In genomic region chr15:70698991-70699390, GRCh38 we compare ENCODE assay signal across 15 cellular contexts.
A peak's percentile ranks its signal among the peaks of the same experiment; 100 is the strongest.
DNase-seq lines count a peak whose midpoint lies in the region; ATAC-seq, FAIRE-seq and TF ChIP-seq lines count a peak whose summit lies in the region.
"Had no signal": no experiment of that assay in that cellular context is flagged by ENCODE, and none has a peak within 500 bp of the region (broad histone marks: within the 10 kb centered on the region; RNA-seq: fewer than 3 reads in every experiment).

No MANE protein-coding gene starts in this region.

- peak; percentile 81 for FAIRE-seq in RCC 7860 (lab: Jason Lieb, UNC)
- no peak for FAIRE-seq in kidney (lab: Jason Lieb, UNC)

- no peaks in the 10 kb centered on the region for H3K9me3 Mint-ChIP-seq in activated T-cell treated with anti-CD3 and anti-CD28 coated beads, Interleukin-2, amount 50 U/mL, for 24 hours

- H3K9ac ChIP-seq in kidney (ENCODE audit: low read length in 2 of 2), result peak overlapping the region in 1 of 2 donors; percentile 66

- H3K27me3 ChIP-seq in ACC112 (ENCODE audit: insufficient read depth, low read length) (no peaks in the 10 kb centered on the region), gastrocnemius medialis (no peaks in the 10 kb centered on the region), Peyer's patch (no peaks in the 10 kb centered on the region)

- H3K36me3 ChIP-seq in ACC112 (ENCODE audit: insufficient read depth, low read length) (0 out of 2 replicates have a peak, but pooled peaks cover 11% of the 10 kb centered on the region), kidney (ENCODE audit: control insufficient read depth in 1 of 2, insufficient read depth in 2 of 2, low read length in 2 of 2) (no peaks in the 10 kb centered on the region), gastrocnemius medialis (no peaks in the 10 kb centered on the region), Peyer's patch (peaks cover 0 to 4% (median 0%) of the 10 kb centered on the region in 3 donors)
- H3K36me3 ChIP-seq: WERI-Rb-1 had no signal

- intact Hi-C loops in kidney (cut with DNase I), result no loop called here
- intact Hi-C loops in gastrocnemius medialis (cut with DNase I; ENCODE audit: low total_unique reads), result no loop called here

- no peaks in the 10 kb centered on the region for H3K9me3 ChIP-seq in kidney (ENCODE audit: control insufficient read depth in 1 of 2, low read length in 2 of 2)
- H3K9me3 ChIP-seq in gastrocnemius medialis, result no peaks in the 10 kb centered on the region
- no peaks in the 10 kb centered on the region for H3K9me3 ChIP-seq in Peyer's patch

- H3K27ac ChIP-seq in ACC112 (ENCODE audit: low read depth, low read length), result 0 out of 2 replicates have a peak overlapping the region, but pooled peaks have one; percentile 33
- peak overlapping the region; percentile 15 to 29 for H3K27ac ChIP-seq in kidney (ENCODE audit: low read depth in 2 of 2, low read length in 2 of 2)
- H3K27ac ChIP-seq in gastrocnemius medialis, result peak overlapping the region; percentile 79 to 92 (median 88)
- peak overlapping the region in 1 of 4 donors; percentile 5 for H3K27ac ChIP-seq in Peyer's patch
- H3K27ac ChIP-seq: WERI-Rb-1 had no signal

- TF ChIP-seq POLR2A in gastrocnemius medialis (IDR thresholded peaks at IDR 0.05), result no peak
- TF ChIP-seq POLR2A in Peyer's patch (IDR thresholded peaks at IDR 0.05), result no peak

- H3K27ac Mint-ChIP-seq in activated T-cell treated with anti-CD3 and anti-CD28 coated beads, Interleukin-2, amount 50 U/mL, for 24 hours, result no peak overlapping the region

- no peak overlapping the region for H2AFZ ChIP-seq in ACC112 (ENCODE audit: low read length, unreplicated experiment)

- H3K4me3 Mint-ChIP-seq in activated T-cell treated with anti-CD3 and anti-CD28 coated beads, Interleukin-2, amount 50 U/mL, for 24 hours, result no peak overlapping the region

- H3K27me3 Mint-ChIP-seq in activated T-cell treated with anti-CD3 and anti-CD28 coated beads, Interleukin-2, amount 50 U/mL, for 24 hours, result peaks cover 25% of the 10 kb centered on the region

- ATAC-seq in gastrocnemius medialis, result no peak

- DNase-seq in RCC 7860 (ENCODE audit: low spot score) (peak; percentile 31), kidney (no peak), gastrocnemius medialis (no peak), Peyer's patch (no peak), mesenteric fat pad (ENCODE audit: low spot score) (no peak)
- no peak for DNase-seq in activated naive CD4-positive, alpha-beta T cell treated with anti-CD3 and anti-CD28 coated beads, Interleukin-2, amount 50 U/mL, for 16 hours
- no peak for DNase-seq in activated T-cell treated with anti-CD3 and anti-CD28 coated beads, Interleukin-2, amount 50 U/mL, for 24 hours
- DNase-seq: activated effector memory CD4-positive, alpha-beta T cell treated with Interleukin-2 at 50 U/mL for 16 hours; effector CD8-positive, alpha-beta T cell; midbrain; NCI-H187; NCI-H524; stimulated activated CD4-positive, alpha-beta T cell treated with anti-CD3 and anti-CD28 coated beads, Interleukin-15, amount 100 ng/mL, for 24 hours; WERI-Rb-1 had no signal

- H3K36me3 Mint-ChIP-seq in activated T-cell treated with anti-CD3 and anti-CD28 coated beads, Interleukin-2, amount 50 U/mL, for 24 hours (ENCODE audit: low read depth), result no peaks in the 10 kb centered on the region

- no peak for TF ChIP-seq CTCF in kidney (IDR thresholded peaks at IDR 0.05; ENCODE audit: borderline replicate concordance, extremely low read depth, insufficient read depth)
- TF ChIP-seq CTCF in gastrocnemius medialis (IDR thresholded peaks at IDR 0.05 in 4 of 5, conservative IDR thresholded peaks at IDR 0.05 in 1 of 5), result no peak
- no peak for TF ChIP-seq CTCF in Peyer's patch (IDR thresholded peaks at IDR 0.05)

- H3K4me3 ChIP-seq in ACC112 (ENCODE audit: low read depth, low read length) (0 out of 2 replicates have a peak overlapping the region, but pooled peaks have one; percentile 0), kidney (ENCODE audit: low read length in 2 of 2) (peak overlapping the region in 1 of 2 donors; percentile 52), gastrocnemius medialis (peak overlapping the region in 1 of 4 donors; percentile 3), Peyer's patch (no peak overlapping the region)

- H3K4me1 ChIP-seq in ACC112 (ENCODE audit: control insufficient read depth, insufficient read depth, low read length, unreplicated experiment) (peaks cover 72% of the 10 kb centered on the region), kidney (ENCODE audit: control insufficient read depth in 1 of 2, insufficient read depth in 1 of 2, low read depth in 1 of 2, low read length in 2 of 2) (peaks cover 8 to 35% of the 10 kb centered on the region in 2 donors), gastrocnemius medialis (peaks cover 68 to 81% of the 10 kb centered on the region in 2 donors), Peyer's patch (peaks cover 0 to 14% (median 0%) of the 10 kb centered on the region in 4 donors)

- no peaks in the 10 kb centered on the region for H3K4me1 Mint-ChIP-seq in activated T-cell treated with anti-CD3 and anti-CD28 coated beads, Interleukin-2, amount 50 U/mL, for 24 hours (ENCODE audit: low read depth)

- in situ Hi-C loops in gastrocnemius medialis (cut with MboI; ENCODE audit: low sequenced_read_pairs in 4 of 4), result no loop called here

- H3K79me2 ChIP-seq in ACC112 (ENCODE audit: control insufficient read depth, insufficient read depth, low read length, unreplicated experiment), result peaks cover 54% of the 10 kb centered on the region
